ENCODE assay signal across 28 cellular contexts in the genomic region with DNA sequence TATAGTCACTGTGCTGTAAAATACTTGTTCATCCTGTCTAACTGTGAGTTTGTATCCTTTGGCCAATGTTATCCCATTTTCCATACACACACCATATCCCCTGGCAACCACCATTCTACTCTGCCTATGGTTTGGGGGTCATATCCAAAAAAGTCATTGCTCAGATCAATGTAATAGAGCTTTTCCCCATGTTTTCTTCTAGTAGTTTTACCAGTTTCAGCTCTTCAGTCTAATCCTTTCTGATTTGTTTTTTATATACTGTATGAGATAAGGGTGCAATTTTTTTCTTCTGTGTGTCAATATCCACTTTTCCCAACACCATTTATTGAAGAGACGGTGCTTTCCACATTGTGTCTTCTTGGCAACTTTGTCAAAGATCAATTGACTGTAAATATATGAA.
"Had no signal": no experiment of that assay in that cellular context is flagged by ENCODE, and none has a peak within 500 bp of the region (broad histone marks: within the 10 kb centered on the region; RNA-seq: fewer than 3 reads in every experiment).

No MANE protein-coding gene starts in this region.

- FAIRE-seq: islet of Langerhans, kidney had no signal

- H3K4me1 ChIP-seq: neural progenitor cell had no signal

- DNase-seq: hypothalamus; immature natural killer cell; left colon; left ventricle myocardium inferior; mesendoderm; naive B cell; natural killer cell; nephron progenitor cell; ovary; retina; right cardiac atrium; stimulated activated CD4-positive, alpha-beta T cell treated with anti-CD3 and anti-CD28 coated beads, Interleukin-12 subunit alpha, Interleukin-12 subunit beta, amount 100 ng/mL, for 4 hours; stimulated activated CD4-positive, alpha-beta T cell treated with anti-CD3 and anti-CD28 coated beads, Interleukin-15, amount 100 ng/mL, for 24 hours; stimulated activated CD4-positive, alpha-beta T cell treated with anti-CD3 and anti-CD28 coated beads, Interleukin-2, amount 100 ng/mL, for 24 hours; stimulated activated CD4-positive, alpha-beta T cell treated with anti-CD3 and anti-CD28 coated beads, Interleukin-4, amount 100 ng/mL, for 24 hours; stimulated activated naive CD4-positive, alpha-beta T cell; uterus had no signal

- ATAC-seq: left colon; natural killer cell; right cardiac atrium; sciatic nerve; stimulated activated effector memory CD8-positive, alpha-beta T cell treated with anti-CD3 and anti-CD28 coated beads, Interleukin-12 subunit alpha, Interleukin-12 subunit beta, amount 100 ng/mL, for 72 hours had no signal

- H3K27me3 ChIP-seq: neural progenitor cell, ovary, suprapubic skin, tibial nerve, uterus had no signal

- H3K9ac ChIP-seq: neural progenitor cell had no signal

- H3K27ac ChIP-seq: left ventricle myocardium inferior, neural progenitor cell, neutrophil, ovary, skin epidermis, suprapubic skin, thoracic aorta, tibial nerve, uterus had no signal

- H3K36me3 ChIP-seq: left ventricle myocardium inferior, neural progenitor cell, neutrophil, ovary, suprapubic skin, thoracic aorta, tibial nerve, uterus had no signal

- H3K4me3 ChIP-seq: left ventricle myocardium inferior, lung, neural progenitor cell, ovary, skin epidermis, suprapubic skin, thoracic aorta, tibial nerve, uterus had no signal

- H3K9me3 ChIP-seq: left ventricle myocardium inferior, neutrophil, ovary, suprapubic skin, thoracic aorta, tibial nerve, uterus had no signal

- H3K4me2 ChIP-seq: neural progenitor cell had no signal

- H2AFZ ChIP-seq: neural progenitor cell had no signal
